ENCODE assay signal across 9 cellular contexts in the genomic region with DNA sequence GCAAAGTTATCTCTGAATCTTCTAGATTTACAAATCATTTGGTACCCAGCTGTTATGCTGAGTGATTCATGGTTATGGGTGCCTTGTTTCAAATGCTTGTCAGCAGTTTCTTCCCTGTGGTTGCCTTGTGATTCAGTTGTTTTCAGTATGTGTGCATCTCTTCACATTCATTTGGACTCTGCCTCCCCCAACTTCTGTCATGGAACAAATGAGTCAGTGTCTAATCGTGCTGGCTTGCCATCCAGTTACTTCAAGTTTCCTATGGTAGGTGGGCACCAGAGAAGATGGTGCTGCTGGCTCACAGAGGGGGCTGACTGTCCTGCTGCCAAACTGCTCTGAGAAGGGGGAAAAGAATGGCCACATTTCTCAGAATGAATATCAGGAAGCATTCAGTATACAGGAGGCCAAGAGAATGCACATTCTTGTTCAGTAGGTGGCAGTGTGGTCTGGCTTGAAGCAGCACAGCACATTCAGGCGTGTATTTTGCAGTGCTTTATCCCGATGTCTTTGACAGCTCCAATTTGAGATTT.
DNase-seq lines count a peak whose midpoint lies in the region; ATAC-seq and TF ChIP-seq lines count a peak whose summit lies in the region.
"Had no signal": no experiment of that assay in that cellular context is flagged by ENCODE, and none has a peak within 500 bp of the region (broad histone marks: within the 10 kb centered on the region; RNA-seq: fewer than 3 reads in every experiment).

No MANE protein-coding gene starts in this region.

- H3K27me3 ChIP-seq in NT2/D1 (ENCODE audit: insufficient read depth, insufficient read length): no peaks in the 10 kb centered on the region
- H3K27me3 ChIP-seq in adipocyte (replicated peaks; ENCODE audit: control insufficient read depth, insufficient read depth, low read length): no peaks in the 10 kb centered on the region
- H3K27me3 ChIP-seq in left lung: peaks cover 0 to 5% of the 10 kb centered on the region in 2 donors

- H3K27ac ChIP-seq in left lung: no peak overlapping the region

- TF ChIP-seq CTCF in left lung (IDR thresholded peaks at IDR 0.05): peak in 1 of 2 donors; percentile 21

- no peaks in the 10 kb centered on the region for H3K9me3 Mint-ChIP-seq in stimulated activated naive B cell treated with anti-CD40 and anti-IgM and Interleukin-4, amounts not matched to agents 10 μg/mL and 1 μg/mL and 100 μg/mL, for 72 hours

- H3K4me3 ChIP-seq in NT2/D1 (ENCODE audit: insufficient read length, low read depth) (no peak overlapping the region), adipocyte (ENCODE audit: low read length) (no peak overlapping the region), left lung (no peak overlapping the region)
- H3K4me3 ChIP-seq: skin epidermis had no signal

- peak; percentile 26 for DNase-seq in D341Med (ENCODE audit: low spot score)
- DNase-seq in NT2/D1 (ENCODE audit: low read depth, low spot score): peak; percentile 15
- DNase-seq in adipocyte (ENCODE audit: low read depth): peak; percentile 70
- peak in 1 of 2 donors; percentile 29 for DNase-seq in left lung
- DNase-seq in stimulated activated naive B cell treated with anti-CD40 and anti-IgM and Interleukin-4, amounts not matched to agents 10 μg/mL and 1 μg/mL and 100 μg/mL, for 72 hours: peak; percentile 35
- no peak for DNase-seq in HCEC 1CT

- no peak overlapping the region for H3K4me3 Mint-ChIP-seq in stimulated activated naive B cell treated with anti-CD40 and anti-IgM and Interleukin-4, amounts not matched to agents 10 μg/mL and 1 μg/mL and 100 μg/mL, for 72 hours

- no peaks in the 10 kb centered on the region for H3K9me3 ChIP-seq in NT2/D1 (ENCODE audit: insufficient read depth, low read length)
- no peaks in the 10 kb centered on the region for H3K9me3 ChIP-seq in adipocyte (ENCODE audit: control insufficient read depth, low read length)
- no peaks in the 10 kb centered on the region for H3K9me3 ChIP-seq in left lung

- H3K27me3 Mint-ChIP-seq in stimulated activated naive B cell treated with anti-CD40 and anti-IgM and Interleukin-4, amounts not matched to agents 10 μg/mL and 1 μg/mL and 100 μg/mL, for 72 hours: peaks cover 0 to 3% of the 10 kb centered on the region in 2 donors

- H3K27ac Mint-ChIP-seq in stimulated activated naive B cell treated with anti-CD40 and anti-IgM and Interleukin-4, amounts not matched to agents 10 μg/mL and 1 μg/mL and 100 μg/mL, for 72 hours: no peak overlapping the region

- peaks cover 0 to 3% of the 10 kb centered on the region in 2 donors for H3K4me1 Mint-ChIP-seq in stimulated activated naive B cell treated with anti-CD40 and anti-IgM and Interleukin-4, amounts not matched to agents 10 μg/mL and 1 μg/mL and 100 μg/mL, for 72 hours

- no peaks in the 10 kb centered on the region for H3K36me3 Mint-ChIP-seq in stimulated activated naive B cell treated with anti-CD40 and anti-IgM and Interleukin-4, amounts not matched to agents 10 μg/mL and 1 μg/mL and 100 μg/mL, for 72 hours

- H3K36me3 ChIP-seq in NT2/D1 (ENCODE audit: insufficient read depth, insufficient read length, low read length) (no peaks in the 10 kb centered on the region), adipocyte (ENCODE audit: control insufficient read depth, insufficient read depth, low read length, severe bottlenecking) (no peaks in the 10 kb centered on the region), left lung (no peaks in the 10 kb centered on the region)

- peak; percentile 55 for ATAC-seq in GM19025 (IDR thresholded peaks at IDR 0.05; ENCODE audit: low read depth, unreplicated experiment)
- peak; percentile 75 for ATAC-seq in HG03097 (IDR thresholded peaks at IDR 0.05; ENCODE audit: low FRiP score, unreplicated experiment)
- ATAC-seq in left lung: peak; percentile 84
- peak; percentile 67 to 88 for ATAC-seq in stimulated activated naive B cell treated with anti-CD40 and anti-IgM and Interleukin-4, amounts not matched to agents 10 μg/mL and 1 μg/mL and 100 μg/mL, for 72 hours (replicated peaks)

- intact Hi-C loops in left lung (cut with DNase I): no loop called here

- no peak overlapping the region for H3K9ac ChIP-seq in NT2/D1 (ENCODE audit: insufficient read length, low read depth)
- H3K9ac ChIP-seq in adipocyte (ENCODE audit: low read length): no peak overlapping the region

- H3K4me1 ChIP-seq in NT2/D1 (ENCODE audit: insufficient read depth, insufficient read length) (no peaks in the 10 kb centered on the region), adipocyte (ENCODE audit: control insufficient read depth, insufficient read depth, low read length) (peaks cover 19% of the 10 kb centered on the region), left lung (no peaks in the 10 kb centered on the region)
